Comparison of ENCODE assay signal across 2 cellular contexts in the genomic region with DNA sequence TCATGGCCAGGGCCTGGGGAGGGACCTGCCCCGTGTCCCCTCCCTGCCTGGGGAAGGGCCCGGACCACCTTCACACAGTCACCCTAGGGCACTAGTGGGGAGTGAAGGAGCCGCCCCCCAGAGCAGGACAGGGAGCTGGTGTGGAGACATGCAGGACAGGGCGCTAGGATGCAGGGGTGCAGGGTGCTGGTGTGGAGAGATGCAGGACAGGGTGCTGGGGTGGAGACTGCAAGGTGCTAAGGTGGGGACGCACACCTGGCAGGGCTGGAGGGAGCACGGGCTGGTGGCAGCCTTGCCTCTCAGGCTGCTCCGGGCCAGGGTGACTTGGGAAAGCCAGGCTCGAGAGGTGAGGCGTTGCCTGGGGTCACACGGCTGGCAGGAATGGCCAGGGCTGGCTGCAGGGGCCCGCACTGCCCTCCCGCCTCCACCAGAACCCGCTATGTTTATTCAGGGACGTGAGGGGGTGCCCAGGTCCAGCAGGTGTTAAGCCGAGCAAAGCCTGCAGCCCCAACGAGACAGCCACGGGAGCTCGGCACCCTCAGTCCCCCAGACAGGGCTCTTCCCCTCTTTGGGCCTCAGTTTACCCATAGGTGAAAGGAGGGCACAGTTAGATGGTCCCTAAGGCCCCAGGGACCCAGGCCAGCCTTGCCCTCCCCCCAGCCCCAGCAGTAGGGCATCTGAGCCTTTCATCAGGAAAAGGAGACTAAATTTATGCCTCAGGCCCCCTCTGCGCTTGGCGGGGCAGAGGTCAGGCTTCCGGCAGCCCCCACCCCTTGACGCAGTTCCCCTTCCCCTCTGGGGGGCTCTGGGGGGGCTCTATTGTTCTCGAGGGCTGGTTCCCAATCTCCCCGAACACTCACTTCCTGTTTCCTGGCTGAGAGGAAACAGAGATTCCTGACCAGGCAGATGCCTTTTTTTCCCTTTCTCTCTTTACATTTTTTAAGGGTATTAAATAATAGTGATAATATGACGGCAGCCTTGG.
TF ChIP-seq lines count a peak whose summit lies in the region.

No MANE protein-coding gene starts in this region.

TF ChIP-seq in SK-N-SH, 30 proteins besides CTCF, POLR2A, EP300 and RAD21 (continued from another document):
- TF ChIP-seq, protein P1, sequence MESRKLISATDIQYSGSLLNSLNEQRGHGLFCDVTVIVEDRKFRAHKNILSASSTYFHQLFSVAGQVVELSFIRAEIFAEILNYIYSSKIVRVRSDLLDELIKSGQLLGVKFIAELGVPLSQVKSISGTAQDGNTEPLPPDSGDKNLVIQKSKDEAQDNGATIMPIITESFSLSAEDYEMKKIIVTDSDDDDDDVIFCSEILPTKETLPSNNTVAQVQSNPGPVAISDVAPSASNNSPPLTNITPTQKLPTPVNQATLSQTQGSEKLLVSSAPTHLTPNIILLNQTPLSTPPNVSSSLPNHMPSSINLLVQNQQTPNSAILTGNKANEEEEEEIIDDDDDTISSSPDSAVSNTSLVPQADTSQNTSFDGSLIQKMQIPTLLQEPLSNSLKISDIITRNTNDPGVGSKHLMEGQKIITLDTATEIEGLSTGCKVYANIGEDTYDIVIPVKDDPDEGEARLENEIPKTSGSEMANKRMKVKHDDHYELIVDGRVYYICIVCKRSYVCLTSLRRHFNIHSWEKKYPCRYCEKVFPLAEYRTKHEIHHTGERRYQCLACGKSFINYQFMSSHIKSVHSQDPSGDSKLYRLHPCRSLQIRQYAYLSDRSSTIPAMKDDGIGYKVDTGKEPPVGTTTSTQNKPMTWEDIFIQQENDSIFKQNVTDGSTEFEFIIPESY (IDR thresholded peaks at IDR 0.05; ENCODE audit: borderline replicate concordance, low read depth): no peak
- TF ChIP-seq SIN3A (IDR thresholded peaks at IDR 0.05; ENCODE audit: borderline replicate concordance, low read depth, low read length) (no peak), EZH2phosphoT487 (IDR thresholded peaks at IDR 0.05; ENCODE audit: borderline replicate concordance, low read depth) (no peak), NRF1 (IDR thresholded peaks at IDR 0.05; ENCODE audit: low read depth, low read length) (no peak), ELF1 (IDR thresholded peaks at IDR 0.05) (no peak), YY1 (IDR thresholded peaks at IDR 0.05; ENCODE audit: low read depth) (no peak), CHD2 (IDR thresholded peaks at IDR 0.05; ENCODE audit: low read length, partially characterized antibody) (no peak), TEAD4 (IDR thresholded peaks at IDR 0.05; ENCODE audit: borderline replicate concordance, insufficient read depth) (no peak), NFIC (IDR thresholded peaks at IDR 0.05; ENCODE audit: borderline replicate concordance) (no peak), RFX5 (IDR thresholded peaks at IDR 0.05; ENCODE audit: low read length) (no peak), JUND (IDR thresholded peaks at IDR 0.05) (no peak), MXI1 (IDR thresholded peaks at IDR 0.05; ENCODE audit: low read depth, low read length) (no peak), POLR2AphosphoS5 (IDR thresholded peaks at IDR 0.05; ENCODE audit: low read depth, low read length) (no peak), RXRA (IDR thresholded peaks at IDR 0.05; ENCODE audit: borderline replicate concordance, low read depth) (no peak)
- TF ChIP-seq, protein P2, sequence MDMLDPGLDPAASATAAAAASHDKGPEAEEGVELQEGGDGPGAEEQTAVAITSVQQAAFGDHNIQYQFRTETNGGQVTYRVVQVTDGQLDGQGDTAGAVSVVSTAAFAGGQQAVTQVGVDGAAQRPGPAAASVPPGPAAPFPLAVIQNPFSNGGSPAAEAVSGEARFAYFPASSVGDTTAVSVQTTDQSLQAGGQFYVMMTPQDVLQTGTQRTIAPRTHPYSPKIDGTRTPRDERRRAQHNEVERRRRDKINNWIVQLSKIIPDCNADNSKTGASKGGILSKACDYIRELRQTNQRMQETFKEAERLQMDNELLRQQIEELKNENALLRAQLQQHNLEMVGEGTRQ (IDR thresholded peaks at IDR 0.05; ENCODE audit: borderline replicate concordance, low read depth, low read length): no peak
- TF ChIP-seq, protein P3, sequence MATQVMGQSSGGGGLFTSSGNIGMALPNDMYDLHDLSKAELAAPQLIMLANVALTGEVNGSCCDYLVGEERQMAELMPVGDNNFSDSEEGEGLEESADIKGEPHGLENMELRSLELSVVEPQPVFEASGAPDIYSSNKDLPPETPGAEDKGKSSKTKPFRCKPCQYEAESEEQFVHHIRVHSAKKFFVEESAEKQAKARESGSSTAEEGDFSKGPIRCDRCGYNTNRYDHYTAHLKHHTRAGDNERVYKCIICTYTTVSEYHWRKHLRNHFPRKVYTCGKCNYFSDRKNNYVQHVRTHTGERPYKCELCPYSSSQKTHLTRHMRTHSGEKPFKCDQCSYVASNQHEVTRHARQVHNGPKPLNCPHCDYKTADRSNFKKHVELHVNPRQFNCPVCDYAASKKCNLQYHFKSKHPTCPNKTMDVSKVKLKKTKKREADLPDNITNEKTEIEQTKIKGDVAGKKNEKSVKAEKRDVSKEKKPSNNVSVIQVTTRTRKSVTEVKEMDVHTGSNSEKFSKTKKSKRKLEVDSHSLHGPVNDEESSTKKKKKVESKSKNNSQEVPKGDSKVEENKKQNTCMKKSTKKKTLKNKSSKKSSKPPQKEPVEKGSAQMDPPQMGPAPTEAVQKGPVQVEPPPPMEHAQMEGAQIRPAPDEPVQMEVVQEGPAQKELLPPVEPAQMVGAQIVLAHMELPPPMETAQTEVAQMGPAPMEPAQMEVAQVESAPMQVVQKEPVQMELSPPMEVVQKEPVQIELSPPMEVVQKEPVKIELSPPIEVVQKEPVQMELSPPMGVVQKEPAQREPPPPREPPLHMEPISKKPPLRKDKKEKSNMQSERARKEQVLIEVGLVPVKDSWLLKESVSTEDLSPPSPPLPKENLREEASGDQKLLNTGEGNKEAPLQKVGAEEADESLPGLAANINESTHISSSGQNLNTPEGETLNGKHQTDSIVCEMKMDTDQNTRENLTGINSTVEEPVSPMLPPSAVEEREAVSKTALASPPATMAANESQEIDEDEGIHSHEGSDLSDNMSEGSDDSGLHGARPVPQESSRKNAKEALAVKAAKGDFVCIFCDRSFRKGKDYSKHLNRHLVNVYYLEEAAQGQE (IDR thresholded peaks at IDR 0.05; ENCODE audit: low read depth, low read length): no peak
- TF ChIP-seq, protein P4, sequence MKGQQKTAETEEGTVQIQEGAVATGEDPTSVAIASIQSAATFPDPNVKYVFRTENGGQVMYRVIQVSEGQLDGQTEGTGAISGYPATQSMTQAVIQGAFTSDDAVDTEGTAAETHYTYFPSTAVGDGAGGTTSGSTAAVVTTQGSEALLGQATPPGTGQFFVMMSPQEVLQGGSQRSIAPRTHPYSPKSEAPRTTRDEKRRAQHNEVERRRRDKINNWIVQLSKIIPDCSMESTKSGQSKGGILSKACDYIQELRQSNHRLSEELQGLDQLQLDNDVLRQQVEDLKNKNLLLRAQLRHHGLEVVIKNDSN (IDR thresholded peaks at IDR 0.05; ENCODE audit: borderline replicate concordance, low read depth): no peak

TF ChIP-seq in SK-N-SH treated with all-trans-retinoic acid at 6 μM for 48 hours, 23 proteins besides CTCF, POLR2A, EP300 and RAD21 (continued from another document):
- TF ChIP-seq, protein P5, sequence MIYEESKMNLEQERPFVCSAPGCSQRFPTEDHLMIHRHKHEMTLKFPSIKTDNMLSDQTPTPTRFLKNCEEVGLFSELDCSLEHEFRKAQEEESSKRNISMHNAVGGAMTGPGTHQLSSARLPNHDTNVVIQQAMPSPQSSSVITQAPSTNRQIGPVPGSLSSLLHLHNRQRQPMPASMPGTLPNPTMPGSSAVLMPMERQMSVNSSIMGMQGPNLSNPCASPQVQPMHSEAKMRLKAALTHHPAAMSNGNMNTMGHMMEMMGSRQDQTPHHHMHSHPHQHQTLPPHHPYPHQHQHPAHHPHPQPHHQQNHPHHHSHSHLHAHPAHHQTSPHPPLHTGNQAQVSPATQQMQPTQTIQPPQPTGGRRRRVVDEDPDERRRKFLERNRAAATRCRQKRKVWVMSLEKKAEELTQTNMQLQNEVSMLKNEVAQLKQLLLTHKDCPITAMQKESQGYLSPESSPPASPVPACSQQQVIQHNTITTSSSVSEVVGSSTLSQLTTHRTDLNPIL (CRISPR knock-in tag; IDR thresholded peaks at IDR 0.05; ENCODE audit: low read depth): no peak
- no peak for TF ChIP-seq OSR1 (CRISPR knock-in tag; IDR thresholded peaks at IDR 0.05)
- TF ChIP-seq, protein P6, sequence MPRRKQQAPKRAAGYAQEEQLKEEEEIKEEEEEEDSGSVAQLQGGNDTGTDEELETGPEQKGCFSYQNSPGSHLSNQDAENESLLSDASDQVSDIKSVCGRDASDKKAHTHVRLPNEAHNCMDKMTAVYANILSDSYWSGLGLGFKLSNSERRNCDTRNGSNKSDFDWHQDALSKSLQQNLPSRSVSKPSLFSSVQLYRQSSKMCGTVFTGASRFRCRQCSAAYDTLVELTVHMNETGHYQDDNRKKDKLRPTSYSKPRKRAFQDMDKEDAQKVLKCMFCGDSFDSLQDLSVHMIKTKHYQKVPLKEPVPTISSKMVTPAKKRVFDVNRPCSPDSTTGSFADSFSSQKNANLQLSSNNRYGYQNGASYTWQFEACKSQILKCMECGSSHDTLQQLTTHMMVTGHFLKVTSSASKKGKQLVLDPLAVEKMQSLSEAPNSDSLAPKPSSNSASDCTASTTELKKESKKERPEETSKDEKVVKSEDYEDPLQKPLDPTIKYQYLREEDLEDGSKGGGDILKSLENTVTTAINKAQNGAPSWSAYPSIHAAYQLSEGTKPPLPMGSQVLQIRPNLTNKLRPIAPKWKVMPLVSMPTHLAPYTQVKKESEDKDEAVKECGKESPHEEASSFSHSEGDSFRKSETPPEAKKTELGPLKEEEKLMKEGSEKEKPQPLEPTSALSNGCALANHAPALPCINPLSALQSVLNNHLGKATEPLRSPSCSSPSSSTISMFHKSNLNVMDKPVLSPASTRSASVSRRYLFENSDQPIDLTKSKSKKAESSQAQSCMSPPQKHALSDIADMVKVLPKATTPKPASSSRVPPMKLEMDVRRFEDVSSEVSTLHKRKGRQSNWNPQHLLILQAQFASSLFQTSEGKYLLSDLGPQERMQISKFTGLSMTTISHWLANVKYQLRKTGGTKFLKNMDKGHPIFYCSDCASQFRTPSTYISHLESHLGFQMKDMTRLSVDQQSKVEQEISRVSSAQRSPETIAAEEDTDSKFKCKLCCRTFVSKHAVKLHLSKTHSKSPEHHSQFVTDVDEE (CRISPR knock-in tag; IDR thresholded peaks at IDR 0.05): no peak
- TF ChIP-seq TOX (CRISPR knock-in tag; IDR thresholded peaks at IDR 0.05; ENCODE audit: borderline replicate concordance): no peak
- TF ChIP-seq ISL1 (CRISPR knock-in tag; IDR thresholded peaks at IDR 0.05): no peak
- TF ChIP-seq, protein P7, sequence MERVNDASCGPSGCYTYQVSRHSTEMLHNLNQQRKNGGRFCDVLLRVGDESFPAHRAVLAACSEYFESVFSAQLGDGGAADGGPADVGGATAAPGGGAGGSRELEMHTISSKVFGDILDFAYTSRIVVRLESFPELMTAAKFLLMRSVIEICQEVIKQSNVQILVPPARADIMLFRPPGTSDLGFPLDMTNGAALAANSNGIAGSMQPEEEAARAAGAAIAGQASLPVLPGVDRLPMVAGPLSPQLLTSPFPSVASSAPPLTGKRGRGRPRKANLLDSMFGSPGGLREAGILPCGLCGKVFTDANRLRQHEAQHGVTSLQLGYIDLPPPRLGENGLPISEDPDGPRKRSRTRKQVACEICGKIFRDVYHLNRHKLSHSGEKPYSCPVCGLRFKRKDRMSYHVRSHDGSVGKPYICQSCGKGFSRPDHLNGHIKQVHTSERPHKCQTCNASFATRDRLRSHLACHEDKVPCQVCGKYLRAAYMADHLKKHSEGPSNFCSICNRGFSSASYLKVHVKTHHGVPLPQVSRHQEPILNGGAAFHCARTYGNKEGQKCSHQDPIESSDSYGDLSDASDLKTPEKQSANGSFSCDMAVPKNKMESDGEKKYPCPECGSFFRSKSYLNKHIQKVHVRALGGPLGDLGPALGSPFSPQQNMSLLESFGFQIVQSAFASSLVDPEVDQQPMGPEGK (CRISPR knock-in tag; IDR thresholded peaks at IDR 0.05; ENCODE audit: borderline replicate concordance): no peak
